ENCODE assay signal across 20 cellular contexts in genomic region chr4:42767669-42768068, GRCh38.
DNase-seq lines count a peak whose midpoint lies in the region; ATAC-seq and TF ChIP-seq lines count a peak whose summit lies in the region.
"Had no signal": no experiment of that assay in that cellular context is flagged by ENCODE, and none has a peak within 500 bp of the region (broad histone marks: within the 10 kb centered on the region; RNA-seq: fewer than 3 reads in every experiment).

No MANE protein-coding gene starts in this region.

- H4K20me1 ChIP-seq in GM23338 (replicated peaks; ENCODE audit: insufficient read depth) (no peaks in the 10 kb centered on the region), PC-3 (ENCODE audit: low read length) (no peaks in the 10 kb centered on the region)
- H4K20me1 ChIP-seq: BLaER1 treated with 17β-estradiol and CSF1 and Interleukin-3, amounts not matched to agents 10 nM and 100 nM had no signal

- no peak overlapping the region for H3K9ac ChIP-seq in trophoblast cell (ENCODE audit: low read length)
- no peak overlapping the region for H3K9ac ChIP-seq in PC-3 (ENCODE audit: low read length)
- H3K9ac ChIP-seq: BLaER1 treated with 17β-estradiol and CSF1 and Interleukin-3, amounts not matched to agents 10 nM and 100 nM; KMS-11 had no signal

- no peak overlapping the region for H3K23ac ChIP-seq in trophoblast cell (ENCODE audit: low read length)

- H3K79me2 ChIP-seq in GM23338 (replicated peaks; ENCODE audit: insufficient read depth) (no peaks in the 10 kb centered on the region), trophoblast cell (ENCODE audit: control insufficient read depth, insufficient read depth, low read length, poor library complexity) (no peaks in the 10 kb centered on the region), PC-3 (ENCODE audit: low read length) (no peaks in the 10 kb centered on the region)

- H4K91ac ChIP-seq in trophoblast cell (ENCODE audit: low read depth, low read length) = no peak overlapping the region

- H4K8ac ChIP-seq in trophoblast cell (ENCODE audit: low read depth, low read length) = no peak overlapping the region

- H3K9me2 ChIP-seq in GM23338 (ENCODE audit: insufficient read depth) (peaks cover 9% of the 10 kb centered on the region), PC-3 (replicated peaks; ENCODE audit: low read length) (no peaks in the 10 kb centered on the region)

- WGBS in trophoblast cell (ENCODE audit: extremely low coverage, insufficient coverage, insufficient read length) = no CpG with 5 or more reads among the region's 9 CpGs

- no peaks in the 10 kb centered on the region for H3K79me1 ChIP-seq in trophoblast cell (ENCODE audit: low read length)

- H2BK5ac ChIP-seq in trophoblast cell (ENCODE audit: low read depth, low read length, poor library complexity) = no peak overlapping the region

- H3K4me2 ChIP-seq in GM23338 (no peak overlapping the region), trophoblast cell (ENCODE audit: low read length) (peak overlapping the region; percentile 27), PC-3 (ENCODE audit: low read length) (no peak overlapping the region)
- H3K4me2 ChIP-seq: BLaER1 treated with 17β-estradiol and CSF1 and Interleukin-3, amounts not matched to agents 10 nM and 100 nM; KMS-11 had no signal

- intact Hi-C loops in gastrocnemius medialis (cut with DNase I; ENCODE audit: low total_unique reads) (no loop called here), PC-3 (cut with micrococcal nuclease) (no loop called here)

- no peak overlapping the region for H2AK5ac ChIP-seq in trophoblast cell (ENCODE audit: low read length)

- no peak overlapping the region for H4K12ac ChIP-seq in trophoblast cell (ENCODE audit: low read depth, low read length)

- H3K4me3 ChIP-seq in GM23338 = no peak overlapping the region
- H3K4me3 ChIP-seq in trophoblast cell (ENCODE audit: low read depth, low read length) = no peak overlapping the region
- no peak overlapping the region for H3K4me3 ChIP-seq in gastrocnemius medialis
- H3K4me3 ChIP-seq in PC-3 (ENCODE audit: low read length) = no peak overlapping the region
- H3K4me3 ChIP-seq: BLaER1 treated with 17β-estradiol and CSF1 and Interleukin-3, amounts not matched to agents 10 nM and 100 nM; Peyer's patch had no signal

- H2AFZ ChIP-seq in GM23338 (peak overlapping the region; percentile 79), trophoblast cell (ENCODE audit: insufficient read depth, low read length, poor library complexity) (no peak overlapping the region), PC-3 (ENCODE audit: low read length) (no peak overlapping the region)

- H3K18ac ChIP-seq in trophoblast cell (ENCODE audit: low read length) = no peak overlapping the region

- ATAC-seq in GM23338 (peak; percentile 22; the same call in 2 of the 3 replicates), WTC11 (peak; percentile 53), gastrocnemius medialis (no peak), HG02763 (IDR thresholded peaks at IDR 0.05; ENCODE audit: unreplicated experiment) (no peak), PC-3 (no peak)

- CTCF ChIA-PET in WTC11 (lab: Charles Lee) = interaction anchor here (0.7 to 2.2 kb wide), 17 partner anchors 9 to 316 kb away, joined by 3 to 50 read pairs (median 4); partner anchors contain the start of gene ATP8A1
- CTCF ChIA-PET in PC-3 (lab: Charles Lee) = no interaction called here

- POLR2A ChIA-PET in WTC11 (lab: Charles Lee) = no interaction called here
- POLR2A ChIA-PET in PC-3 (lab: Charles Lee; ENCODE audit: unreplicated experiment) = no interaction called here

- peak; percentile 24 for DNase-seq in GM23338 (ENCODE audit: low spot score)
- peak; percentile 16 for DNase-seq in WTC11 (ENCODE audit: low spot score)
- DNase-seq in islet precursor cell = peak; percentile 65
- DNase-seq in trophoblast cell = no peak
- no peak for DNase-seq in gastrocnemius medialis
- no peak for DNase-seq in stimulated activated CD4-positive, alpha-beta T cell treated with anti-CD3 and anti-CD28 coated beads, Interleukin-1b, Interleukin-23, amount 100 ng/mL, for 48 hours
- no peak for DNase-seq in PC-3
- DNase-seq: GDM1, HCEC 1CT, MM.1S, NCI-H1048, NCI-H1694, NCI-H69, Peyer's patch had no signal

- H3K4me1 Mint-ChIP-seq in GM23338 = peaks cover 12% of the 10 kb centered on the region
- H3K4me1 Mint-ChIP-seq in WTC11 = peaks cover 11% of the 10 kb centered on the region

- no peak overlapping the region for H3K14ac ChIP-seq in trophoblast cell (ENCODE audit: low read length)

- no peaks in the 10 kb centered on the region for H3K9me3 Mint-ChIP-seq in GM23338
- no peaks in the 10 kb centered on the region for H3K9me3 Mint-ChIP-seq in WTC11
- H3K9me3 Mint-ChIP-seq: CD4-positive, alpha-beta T cell had no signal

- TF ChIP-seq POLR2A in gastrocnemius medialis (IDR thresholded peaks at IDR 0.05) = no peak

- H3K27ac Mint-ChIP-seq in GM23338 (no peak overlapping the region), WTC11 (no peak overlapping the region)
- H3K27ac Mint-ChIP-seq: CD4-positive, alpha-beta T cell; IgD-negative memory B cell had no signal

- H2BK12ac ChIP-seq in trophoblast cell (ENCODE audit: low read length) = no peak overlapping the region

- H2BK120ac ChIP-seq in trophoblast cell (ENCODE audit: insufficient read depth, low read length, poor library complexity) = no peak overlapping the region

- H3K9me3 ChIP-seq in trophoblast cell (ENCODE audit: insufficient read depth, low read depth, low read length) = no peaks in the 10 kb centered on the region
- H3K9me3 ChIP-seq in gastrocnemius medialis = no peaks in the 10 kb centered on the region
- H3K9me3 ChIP-seq in PC-3 (ENCODE audit: low read length) = no peaks in the 10 kb centered on the region
- H3K9me3 ChIP-seq: Peyer's patch had no signal

- H3K27me3 ChIP-seq in GM23338 (ENCODE audit: insufficient read depth) = no peaks in the 10 kb centered on the region
- no peaks in the 10 kb centered on the region for H3K27me3 ChIP-seq in trophoblast cell (ENCODE audit: insufficient read depth, low read length)
- no peaks in the 10 kb centered on the region for H3K27me3 ChIP-seq in gastrocnemius medialis
- H3K27me3 ChIP-seq in PC-3 (ENCODE audit: low read length) = no peaks in the 10 kb centered on the region
- H3K27me3 ChIP-seq: BLaER1 treated with 17β-estradiol and CSF1 and Interleukin-3, amounts not matched to agents 10 nM and 100 nM; Peyer's patch had no signal

- in situ Hi-C loops in gastrocnemius medialis (cut with MboI; ENCODE audit: low sequenced_read_pairs in 4 of 4) = no loop called here

- no peaks in the 10 kb centered on the region for H3F3A ChIP-seq in GM23338 (replicated peaks; ENCODE audit: low read depth)
- H3F3A ChIP-seq in PC-3 (ENCODE audit: low read length, unreplicated experiment) = no peaks in the 10 kb centered on the region

- TF ChIP-seq CTCF in GM23338 (conservative IDR thresholded peaks at IDR 0.05; ENCODE audit: low read depth in 2 of 2) = no peak
- TF ChIP-seq CTCF in WTC11 (IDR thresholded peaks at IDR 0.05) = no peak
- no peak for TF ChIP-seq CTCF in gastrocnemius medialis (IDR thresholded peaks at IDR 0.05 in 4 of 5, conservative IDR thresholded peaks at IDR 0.05 in 1 of 5)
- TF ChIP-seq CTCF in PC-3 (conservative IDR thresholded peaks at IDR 0.05; ENCODE audit: low read depth, low read length) = no peak

- H3K27ac ChIP-seq in GM23338 (ENCODE audit: low read depth) (no peak overlapping the region), trophoblast cell (ENCODE audit: low read depth, low read length) (no peak overlapping the region), gastrocnemius medialis (no peak overlapping the region), PC-3 (ENCODE audit: low read length) (no peak overlapping the region)
- H3K27ac ChIP-seq: BLaER1 treated with 17β-estradiol and CSF1 and Interleukin-3, amounts not matched to agents 10 nM and 100 nM; HL-60; KMS-11; Peyer's patch had no signal

- H3K27me3 Mint-ChIP-seq in GM23338 (ENCODE audit: insufficient read depth, low read depth, poor library complexity) (peaks cover 5% of the 10 kb centered on the region), WTC11 (ENCODE audit: low read depth) (no peaks in the 10 kb centered on the region)

- H3K36me3 Mint-ChIP-seq in GM23338 (ENCODE audit: low read depth) (no peaks in the 10 kb centered on the region), WTC11 (no peaks in the 10 kb centered on the region)

- H3K4me1 ChIP-seq in GM23338 (ENCODE audit: insufficient read depth) (0 out of 2 replicates have a peak, but pooled peaks cover under 1% of the 10 kb centered on the region), trophoblast cell (ENCODE audit: control insufficient read depth in 1 of 2, insufficient read depth in 2 of 2, low read length in 2 of 2) (no peaks in the 10 kb centered on the region), gastrocnemius medialis (no peaks in the 10 kb centered on the region), PC-3 (ENCODE audit: insufficient read depth, low read length) (no peaks in the 10 kb centered on the region)
- H3K4me1 ChIP-seq: BLaER1 treated with 17β-estradiol and CSF1 and Interleukin-3, amounts not matched to agents 10 nM and 100 nM; Peyer's patch had no signal

- BruUV-seq in PC-3 (replicated peaks; lab: Mats Ljungman, UMichigan) = no TSS peak

- H3K4ac ChIP-seq in trophoblast cell (ENCODE audit: low read depth, low read length) = no peak overlapping the region

- H3K4me3 Mint-ChIP-seq in GM23338 (no peak overlapping the region), WTC11 (no peak overlapping the region)
- H3K4me3 Mint-ChIP-seq: CD4-positive, alpha-beta T cell; IgD-negative memory B cell had no signal

- H3K36me3 ChIP-seq in GM23338 (ENCODE audit: insufficient read depth) = no peaks in the 10 kb centered on the region
- H3K36me3 ChIP-seq in trophoblast cell (ENCODE audit: control insufficient read depth in 1 of 2, insufficient read depth in 2 of 2, low read length in 2 of 2) = no peaks in the 10 kb centered on the region
- no peaks in the 10 kb centered on the region for H3K36me3 ChIP-seq in gastrocnemius medialis
- no peaks in the 10 kb centered on the region for H3K36me3 ChIP-seq in PC-3 (ENCODE audit: low read depth, low read length)
- H3K36me3 ChIP-seq: BLaER1 treated with 17β-estradiol and CSF1 and Interleukin-3, amounts not matched to agents 10 nM and 100 nM; Peyer's patch had no signal

TF ChIP-seq in GM23338, 12 proteins besides CTCF, POLR2A, EP300 and RAD21:
- TF ChIP-seq CREB1 (CRISPR knock-in tag; IDR thresholded peaks at IDR 0.05; ENCODE audit: low read depth) = no peak

Comparison
In these comparisons a context has a peak if more than half of its experiments do, and no peak if none do; other contexts are left out.
1. ATAC-seq: peak in GM23338 (single experiment) and WTC11 (single experiment); none in gastrocnemius medialis (0 of 2), HG02763 (single experiment) and PC-3 (single experiment).
2. DNase-seq: peak in GM23338 (single experiment), WTC11 (single experiment) and islet precursor cell (single experiment); none in trophoblast cell (0 of 2), gastrocnemius medialis (0 of 2), stimulated activated CD4-positive, alpha-beta T cell treated with anti-CD3 and anti-CD28 coated beads, Interleukin-1b, Interleukin-23, amount 100 ng/mL, for 48 hours (single experiment) and PC-3 (single experiment).